Comparison of ENCODE assay signal across 9 cellular contexts in genomic region chrX:32408389-32408788, GRCh38.
DNase-seq lines count a peak whose midpoint lies in the region; ATAC-seq and TF ChIP-seq lines count a peak whose summit lies in the region.
"Had no signal": no experiment of that assay in that cellular context is flagged by ENCODE, and none has a peak within 500 bp of the region (broad histone marks: within the 10 kb centered on the region; RNA-seq: fewer than 3 reads in every experiment).

No MANE protein-coding gene starts in this region.

- CTCF ChIA-PET in PC-3 (lab: Charles Lee), result no interaction called here

- H3K9me3 ChIP-seq in PC-3 (ENCODE audit: low read length) (no peaks in the 10 kb centered on the region), breast epithelium (no peaks in the 10 kb centered on the region)

- H3K27me3 ChIP-seq in PC-3 (ENCODE audit: low read length), result no peaks in the 10 kb centered on the region
- no peaks in the 10 kb centered on the region for H3K27me3 ChIP-seq in breast epithelium

- H3K9me2 ChIP-seq in PC-3 (replicated peaks; ENCODE audit: low read length), result no peaks in the 10 kb centered on the region

- intact Hi-C loops in PC-3 (cut with micrococcal nuclease) (no loop called here), breast epithelium (cut with DNase I; ENCODE audit: low total_unique reads) (no loop called here)

- H3F3A ChIP-seq in PC-3 (ENCODE audit: low read length, unreplicated experiment), result no peaks in the 10 kb centered on the region

- POLR2A ChIA-PET in PC-3 (lab: Charles Lee; ENCODE audit: unreplicated experiment), result no interaction called here

- H2AFZ ChIP-seq in PC-3 (ENCODE audit: low read length), result no peak overlapping the region

- H3K27ac ChIP-seq in PC-3 (ENCODE audit: low read length) (no peak overlapping the region), breast epithelium (no peak overlapping the region)

- ATAC-seq in PC-3, result no peak

- H3K36me3 ChIP-seq in PC-3 (ENCODE audit: low read depth, low read length) (no peaks in the 10 kb centered on the region), breast epithelium (no peaks in the 10 kb centered on the region)

- no peak for TF ChIP-seq POLR2A in breast epithelium (IDR thresholded peaks at IDR 0.05)

- no TSS peak for BruUV-seq in PC-3 (replicated peaks; lab: Mats Ljungman, UMichigan)

- H3K4me3 ChIP-seq in PC-3 (ENCODE audit: low read length), result no peak overlapping the region
- H3K4me3 ChIP-seq in breast epithelium, result no peak overlapping the region

- no peaks in the 10 kb centered on the region for H3K79me2 ChIP-seq in PC-3 (ENCODE audit: low read length)

- TF ChIP-seq CTCF in GM12873 (IDR thresholded peaks at IDR 0.05; ENCODE audit: insufficient read depth, low read depth, low read length, missing control alignments), result peak; percentile 34
- peak; percentile 27; the same call in 1 of the 2 replicates for TF ChIP-seq CTCF in PC-3 (conservative IDR thresholded peaks at IDR 0.05; ENCODE audit: low read depth, low read length)
- no peak for TF ChIP-seq CTCF in breast epithelium (IDR thresholded peaks at IDR 0.05)

- peak; percentile 12 for DNase-seq in H4 (ENCODE audit: low spot score)
- DNase-seq in PC-3, result peak; percentile 1
- DNase-seq in inferior parietal cortex (ENCODE audit: extremely low spot score), result peak; percentile 18
- no peak for DNase-seq in DMS153 (lab: John Stamatoyannopoulos, UW)
- DNase-seq in NK-92 (lab: John Stamatoyannopoulos, UW; ENCODE audit: unreplicated experiment), result no peak
- no peak for DNase-seq in NCI-H2196 (lab: John Stamatoyannopoulos, UW; ENCODE audit: unreplicated experiment)
- no peak for DNase-seq in breast epithelium (ENCODE audit: low spot score in 2 of 2)
- DNase-seq: NCI-H748 treated with DMSO at 0.1 percent for 48 hours had no signal

- H3K4me1 ChIP-seq in PC-3 (ENCODE audit: insufficient read depth, low read length) (no peaks in the 10 kb centered on the region), breast epithelium (no peaks in the 10 kb centered on the region)

- H3K4me2 ChIP-seq in PC-3 (ENCODE audit: low read length), result no peak overlapping the region

- H3K9ac ChIP-seq in PC-3 (ENCODE audit: low read length), result no peak overlapping the region

- H4K20me1 ChIP-seq in PC-3 (ENCODE audit: low read length), result no peaks in the 10 kb centered on the region

Comparison
In these comparisons a context has a peak if more than half of its experiments do, and no peak if none do; other contexts are left out.
1. CTCF ChIP-seq: peak in GM12873 (single experiment) and PC-3 (single experiment); none in breast epithelium (0 of 3).
2. DNase-seq: peak in H4 (single experiment), PC-3 (single experiment) and inferior parietal cortex (single experiment); none in DMS153 (single experiment), NK-92 (single experiment), NCI-H2196 (single experiment) and breast epithelium (0 of 2).